ENCODE assay signal across 6 cellular contexts in genomic region chr2:112706947-112707346, GRCh38. TPM values are rescaled to one million over a fixed set of nuclear protein-coding genes. Genes with fewer than 3 reads are reported as not detected.
"Had no signal": no experiment of that assay in that cellular context is flagged by ENCODE, and none has a peak within 500 bp of the region (broad histone marks: within the 10 kb centered on the region; RNA-seq: fewer than 3 reads in every experiment).

No MANE protein-coding gene starts in this region.

RNA-seq across cellular contexts. Expression of gene NT5DC4, which starts 13.9 kb away (rescaled TPM):
- total RNA-seq: activated CD4-positive, alpha-beta T cell treated with anti-CD3 and anti-CD28 coated beads, Interleukin-2, amount 10 ng/mL, durations not matched to agents 7 days and 5 days; bronchial epithelial cell; LHCN-M2; M059J; OCI-LY7; Right ventricle myocardium superior had no signal
